ENCODE assay signal across 20 cellular contexts in genomic region chr17:7993972-7994589, GRCh38. TPM values are rescaled to one million over a fixed set of nuclear protein-coding genes. Genes with fewer than 3 reads are reported as not detected.
A peak's percentile ranks its signal among the peaks of the same experiment; 100 is the strongest.
DNase-seq lines count a peak whose midpoint lies in the region; ATAC-seq and TF ChIP-seq lines count a peak whose summit lies in the region.
"Had no signal": no experiment of that assay in that cellular context is flagged by ENCODE, and none has a peak within 500 bp of the region (broad histone marks: within the 10 kb centered on the region; RNA-seq: fewer than 3 reads in every experiment).

No MANE protein-coding gene starts in this region.

- DNase-seq in left ventricle myocardium inferior, result no peak
- DNase-seq in left ventricle myocardium superior, result no peak
- DNase-seq in WERI-Rb-1, result peak; percentile 70
- no peak for DNase-seq in neural progenitor cell (ENCODE audit: low spot score)
- peak; percentile 7 to 65 for DNase-seq in upper lobe of left lung
- DNase-seq in NCI-H748 treated with DMSO at 0.1 percent for 48 hours (lab: John Stamatoyannopoulos, UW), result no peak
- no peak for DNase-seq in GM20000 (ENCODE audit: low spot score)
- DNase-seq: ACHN; C1 segment of cervical spinal cord; Calu3; CD4-positive, alpha-beta T cell; DMS79; IMR-90 had no signal

- H3K36me3 ChIP-seq in left ventricle myocardium inferior (no peaks in the 10 kb centered on the region), WERI-Rb-1 (no peaks in the 10 kb centered on the region), neural progenitor cell (no peaks in the 10 kb centered on the region), upper lobe of left lung (no peaks in the 10 kb centered on the region)

- H4K20me1 ChIP-seq in neural progenitor cell (ENCODE audit: low read depth), result no peaks in the 10 kb centered on the region

- no peaks in the 10 kb centered on the region for H3K79me2 ChIP-seq in neural progenitor cell (ENCODE audit: low read depth)

- no peak overlapping the region for H3K4me2 ChIP-seq in neural progenitor cell

- H3K4me1 Mint-ChIP-seq in neural progenitor cell, result no peaks in the 10 kb centered on the region

- peak overlapping the region; percentile 38 for H2AFZ ChIP-seq in neural progenitor cell (replicated peaks)

- no peak for TF ChIP-seq EP300 in upper lobe of left lung (IDR thresholded peaks at IDR 0.05)

- H3F3A ChIP-seq in neural progenitor cell (ENCODE audit: low read depth), result peaks cover 8% of the 10 kb centered on the region

- 87 to 89% methylated on average over 27 of the region's 27 CpGs for WGBS in upper lobe of left lung, 2 donors

- no peak overlapping the region for H3K9ac ChIP-seq in neural progenitor cell

- no peak for TF ChIP-seq POLR2A in upper lobe of left lung (IDR thresholded peaks at IDR 0.05)

- peaks cover 24% of the 10 kb centered on the region for H3K4me1 ChIP-seq in left ventricle myocardium inferior
- no peaks in the 10 kb centered on the region for H3K4me1 ChIP-seq in neural progenitor cell
- peaks cover 4 to 21% (median 15%) of the 10 kb centered on the region in 4 donors for H3K4me1 ChIP-seq in upper lobe of left lung

- intact Hi-C loops in left ventricle myocardium inferior (cut with micrococcal nuclease), result loop anchor here (10.0 kb wide), 1 partner anchor 249 kb away; no protein-coding TSS in a partner anchor
- intact Hi-C loops in left ventricle myocardium superior (cut with micrococcal nuclease), result loop anchor here (10.0 kb wide), 1 partner anchor 129 kb away; no protein-coding TSS in a partner anchor

- H3K9me3 Mint-ChIP-seq in neural progenitor cell, result peaks cover 7% of the 10 kb centered on the region
- H3K9me3 Mint-ChIP-seq: CD4-positive, alpha-beta T cell had no signal

- no peak overlapping the region for H3K27ac Mint-ChIP-seq in neural progenitor cell
- H3K27ac Mint-ChIP-seq: B cell; CD4-positive, alpha-beta T cell had no signal

- TF ChIP-seq CTCF in left ventricle myocardium inferior (IDR thresholded peaks at IDR 0.05; ENCODE audit: borderline replicate concordance) (no peak), WERI-Rb-1 (IDR thresholded peaks at IDR 0.05; ENCODE audit: low read depth, low read length) (no peak), neural progenitor cell (IDR thresholded peaks at IDR 0.05) (no peak), upper lobe of left lung (IDR thresholded peaks at IDR 0.05) (no peak), GM20000 (IDR thresholded peaks at IDR 0.05; ENCODE audit: extremely low read depth, missing control alignments) (no peak)

- no peak for ATAC-seq in left ventricle myocardium superior
- no peak for ATAC-seq in upper lobe of left lung (ENCODE audit: low FRiP score in 2 of 2)
- ATAC-seq in GM21367 (IDR thresholded peaks at IDR 0.05; ENCODE audit: unreplicated experiment), result no peak
- ATAC-seq: GM12878, HCT116 had no signal

- H3K4me3 ChIP-seq in left ventricle myocardium inferior, result no peak overlapping the region
- peak overlapping the region; percentile 37 for H3K4me3 ChIP-seq in WERI-Rb-1 (ENCODE audit: low read depth, low read length)
- no peak overlapping the region for H3K4me3 ChIP-seq in neural progenitor cell
- no peak overlapping the region for H3K4me3 ChIP-seq in upper lobe of left lung
- H3K4me3 ChIP-seq: GM12878 had no signal

- peaks cover 8% of the 10 kb centered on the region for H3K27me3 ChIP-seq in left ventricle myocardium inferior (ENCODE audit: low read depth)
- no peaks in the 10 kb centered on the region for H3K27me3 ChIP-seq in WERI-Rb-1 (ENCODE audit: insufficient read depth, low read depth, severe bottlenecking)
- H3K27me3 ChIP-seq in neural progenitor cell, result peaks cover 20% of the 10 kb centered on the region
- H3K27me3 ChIP-seq in upper lobe of left lung, result no peaks in the 10 kb centered on the region

- H3K27me3 Mint-ChIP-seq in neural progenitor cell (ENCODE audit: insufficient read depth, low read depth), result peaks cover 13% of the 10 kb centered on the region

- H3K4me3 Mint-ChIP-seq in neural progenitor cell, result no peak overlapping the region
- H3K4me3 Mint-ChIP-seq: B cell; CD4-positive, alpha-beta T cell had no signal

- H3K9me3 ChIP-seq in left ventricle myocardium inferior (replicated peaks) (no peaks in the 10 kb centered on the region), WERI-Rb-1 (ENCODE audit: severe bottlenecking) (no peaks in the 10 kb centered on the region), neural progenitor cell (ENCODE audit: low read depth) (no peaks in the 10 kb centered on the region), upper lobe of left lung (no peaks in the 10 kb centered on the region)

- H3K36me3 Mint-ChIP-seq in neural progenitor cell, result no peaks in the 10 kb centered on the region

- H3K27ac ChIP-seq in left ventricle myocardium inferior (replicated peaks) (peak overlapping the region; percentile 76), WERI-Rb-1 (peak overlapping the region; percentile 79), neural progenitor cell (no peak overlapping the region), upper lobe of left lung (no peak overlapping the region)

RNA-seq across cellular contexts. Expression of gene GUCY2D, which starts 8.3 kb away (rescaled TPM):
- total RNA-seq in left ventricle myocardium inferior, result not detected
- not detected for total RNA-seq in left ventricle myocardium superior
- total RNA-seq in neural progenitor cell (ENCODE audit: low replicate concordance), result 0.37 TPM in 1 of 2 replicates, not detected in the other
- 1 to 10 TPM in 3 of 6 donors, not detected in 3; 2.6 to 5.0 (median 3.8) TPM for total RNA-seq in upper lobe of left lung
- total RNA-seq: A172, B cell, Calu3, G401, GM12878, IMR-90 had no signal

RNA-seq across cellular contexts. Expression of gene ALOX15B, which starts 44.8 kb away (rescaled TPM):
- total RNA-seq in left ventricle myocardium inferior, result not detected
- total RNA-seq in left ventricle myocardium superior, result not detected
- total RNA-seq in neural progenitor cell (ENCODE audit: low replicate concordance), result 0.06 TPM in 1 of 2 replicates, not detected in the other
- total RNA-seq in upper lobe of left lung, result 100 to 1,000 TPM in 3 of 6 donors, 10 to 100 TPM in 3; 46.2 to 177 (median 105) TPM
- total RNA-seq: A172; B cell; Calu3; CD4-positive, alpha-beta T cell; G401; GM12878; HT-29; IMR-90 had no signal

Comparison
In these comparisons a context has a peak if more than half of its experiments do, and no peak if none do; other contexts are left out.
1. DNase-seq: peak in WERI-Rb-1 (single experiment) and upper lobe of left lung (2 of 2); none in left ventricle myocardium inferior (single experiment), left ventricle myocardium superior (single experiment), neural progenitor cell (single experiment), NCI-H748 treated with DMSO at 0.1 percent for 48 hours (single experiment) and GM20000 (single experiment).
2. H3K27ac ChIP-seq: peak in left ventricle myocardium inferior (single experiment) and WERI-Rb-1 (single experiment); none in neural progenitor cell (single experiment) and upper lobe of left lung (0 of 4).
3. RNA of gene ALOX15B, which starts 44.8 kb away (total RNA-seq): 46.2 to 177 TPM in upper lobe of left lung; not detected in left ventricle myocardium inferior (single experiment), not detected in left ventricle myocardium superior (single experiment) and 0.06 TPM in neural progenitor cell; every median in the first group is over 10 times any median in the second.